13 cellular contexts compared by ENCODE assay signal in the genomic region with DNA sequence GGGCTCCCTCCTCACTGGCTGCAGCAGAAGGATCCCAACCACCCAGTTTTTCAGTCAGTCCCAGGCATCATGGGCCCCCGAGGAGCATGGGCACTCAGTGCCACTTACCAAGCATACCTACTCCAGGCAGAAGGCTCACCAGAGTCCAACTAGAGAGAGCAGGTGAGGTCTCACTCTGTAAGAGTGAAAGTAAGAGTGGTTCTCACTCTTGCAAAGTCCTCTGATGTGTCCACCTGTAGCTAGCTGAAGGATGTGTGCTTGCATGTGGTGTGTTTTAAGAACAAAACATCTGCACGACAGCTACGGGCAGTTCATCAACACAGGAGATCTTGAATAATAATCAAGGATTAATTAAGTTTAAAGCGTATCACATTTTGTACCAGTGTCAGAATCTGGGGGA. TPM values are rescaled to one million over a fixed set of nuclear protein-coding genes. Genes with fewer than 3 reads are reported as not detected.
DNase-seq lines count a peak whose midpoint lies in the region; ATAC-seq and TF ChIP-seq lines count a peak whose summit lies in the region.
"Had no signal": no experiment of that assay in that cellular context is flagged by ENCODE, and none has a peak within 500 bp of the region (broad histone marks: within the 10 kb centered on the region; RNA-seq: fewer than 3 reads in every experiment).

No MANE protein-coding gene starts in this region.

- H3K27me3 Mint-ChIP-seq in activated naive CD4-positive, alpha-beta T cell treated with anti-CD3 and anti-CD28 coated beads, Interleukin-2, amount 50 U/mL, for 24 hours, result no peaks in the 10 kb centered on the region
- H3K27me3 Mint-ChIP-seq in HFFc6 (ENCODE audit: insufficient read depth), result no peaks in the 10 kb centered on the region

- no peaks in the 10 kb centered on the region for H3F3A ChIP-seq in Loucy (ENCODE audit: low read depth)

- peaks cover 11% of the 10 kb centered on the region for H3K36me3 Mint-ChIP-seq in activated naive CD4-positive, alpha-beta T cell treated with anti-CD3 and anti-CD28 coated beads, Interleukin-2, amount 50 U/mL, for 24 hours
- peaks cover 21% of the 10 kb centered on the region; the same call in 1 of the 2 replicates for H3K36me3 Mint-ChIP-seq in HFFc6 (ENCODE audit: low read depth)

- no peaks in the 10 kb centered on the region for H3K79me2 ChIP-seq in Loucy (ENCODE audit: insufficient read depth, low read length)

- H3K9ac ChIP-seq in Loucy (ENCODE audit: low read depth, low read length, poor library complexity, severe bottlenecking), result no peak overlapping the region

- H3K9me3 ChIP-seq in Loucy (ENCODE audit: insufficient read depth, low read depth, low read length), result no peaks in the 10 kb centered on the region
- H3K9me3 ChIP-seq: BE2C, right atrium auricular region had no signal

- H2AFZ ChIP-seq in Loucy (ENCODE audit: low read length), result no peak overlapping the region

- no peak for ATAC-seq in GM18870 (IDR thresholded peaks at IDR 0.05; ENCODE audit: unreplicated experiment)
- ATAC-seq: Right ventricle myocardium inferior had no signal

- TF ChIP-seq CTCF in HFFc6 (IDR thresholded peaks at IDR 0.05) (no peak), Loucy (conservative IDR thresholded peaks at IDR 0.05; ENCODE audit: low read length) (no peak)

- no peaks in the 10 kb centered on the region for H3K9me2 ChIP-seq in Loucy (replicated peaks; ENCODE audit: low read depth, low read length)

- DNase-seq in activated naive CD4-positive, alpha-beta T cell (lab: John Stamatoyannopoulos, UW), result no peak
- DNase-seq in HFFc6 (no peak), inferior parietal cortex (ENCODE audit: extremely low spot score) (no peak), NCI-H226 (no peak), putamen (ENCODE audit: low spot score) (no peak)
- DNase-seq: activated CD4-positive, alpha-beta T cell treated with anti-CD3 and anti-CD28 coated beads, Interleukin-2, amount 50 U/mL, for 1 hour; BE2C; foreskin keratinocyte had no signal

- no peaks in the 10 kb centered on the region for H3K27me3 ChIP-seq in Loucy (ENCODE audit: insufficient read depth, low read length, poor library complexity, severe bottlenecking)
- H3K27me3 ChIP-seq: BE2C, foreskin keratinocyte, right atrium auricular region had no signal

- no peak overlapping the region for H3K4me3 ChIP-seq in Loucy (ENCODE audit: low read length, poor library complexity, severe bottlenecking)
- H3K4me3 ChIP-seq: right atrium auricular region had no signal

- H3K4me2 ChIP-seq in Loucy (ENCODE audit: low read depth, low read length, poor library complexity, severe bottlenecking), result peak overlapping the region; percentile 51

- H3K36me3 ChIP-seq in Loucy (ENCODE audit: insufficient read depth, low read length), result peaks cover 14% of the 10 kb centered on the region; the same call in 1 of the 2 replicates
- H3K36me3 ChIP-seq: BE2C had no signal

- peak overlapping the region; percentile 79 for H3K4me3 Mint-ChIP-seq in activated naive CD4-positive, alpha-beta T cell treated with anti-CD3 and anti-CD28 coated beads, Interleukin-2, amount 50 U/mL, for 24 hours
- peak overlapping the region; percentile 50; the same call in 1 of the 2 replicates for H3K4me3 Mint-ChIP-seq in HFFc6

- H3K4me1 Mint-ChIP-seq in activated naive CD4-positive, alpha-beta T cell treated with anti-CD3 and anti-CD28 coated beads, Interleukin-2, amount 50 U/mL, for 24 hours, result peaks cover 70% of the 10 kb centered on the region
- peaks cover 50% of the 10 kb centered on the region for H3K4me1 Mint-ChIP-seq in HFFc6 (ENCODE audit: low read depth)

- no peaks in the 10 kb centered on the region for H4K20me1 ChIP-seq in Loucy (ENCODE audit: insufficient read depth, low read length, poor library complexity, severe bottlenecking)

- peak overlapping the region; percentile 74 for H3K27ac Mint-ChIP-seq in activated naive CD4-positive, alpha-beta T cell treated with anti-CD3 and anti-CD28 coated beads, Interleukin-2, amount 50 U/mL, for 24 hours
- peak overlapping the region; percentile 51 for H3K27ac Mint-ChIP-seq in HFFc6

- H3K9me3 Mint-ChIP-seq in activated naive CD4-positive, alpha-beta T cell treated with anti-CD3 and anti-CD28 coated beads, Interleukin-2, amount 50 U/mL, for 24 hours, result no peaks in the 10 kb centered on the region
- H3K9me3 Mint-ChIP-seq in HFFc6, result no peaks in the 10 kb centered on the region

- H3K4me1 ChIP-seq in Loucy (ENCODE audit: insufficient read depth, low read length, poor library complexity, severe bottlenecking), result peaks cover 17% of the 10 kb centered on the region
- H3K4me1 ChIP-seq: BE2C, foreskin keratinocyte, right atrium auricular region had no signal

RNA-seq across cellular contexts. Expression of gene CCK, which starts 49.7 kb away (rescaled TPM):
- not detected for total RNA-seq in HFFc6 (2021; fragmentation: NEBNext Ultra II Directional; extraction: Animal tissue kit (Norgen Biotek cat#: 25700))
- total RNA-seq: right atrium auricular region, Right ventricle myocardium inferior had no signal
